In genomic region chr6:83065511-83066192, GRCh38 we compare ENCODE assay signal across 8 cellular contexts.
A peak's percentile ranks its signal among the peaks of the same experiment; 100 is the strongest.
DNase-seq lines count a peak whose midpoint lies in the region; ATAC-seq and TF ChIP-seq lines count a peak whose summit lies in the region.

TSS of gene UBE3D (minus strand) at chr6:83065841. CDS start at chr6:83065718, 123 bp downstream.

- DNase-seq in NCI-H1417 (lab: John Stamatoyannopoulos, UW), result peak; percentile 82 to 92 (median 89)
- no peak for DNase-seq in NCI-H1417 treated with DMSO at 0.1 percent for 48 hours (lab: John Stamatoyannopoulos, UW)
- DNase-seq in NCI-H146 (lab: John Stamatoyannopoulos, UW), result peak; percentile 87
- peak; percentile 97 for DNase-seq in T-helper 9 cell
- peak; percentile 74 for DNase-seq in astrocyte of the spinal cord (ENCODE audit: low read depth, low spot score)
- DNase-seq in iPS DF 6.9 (ENCODE audit: low read depth, low spot score), result peak; percentile 61
- DNase-seq in skeletal muscle cell (ENCODE audit: low read depth), result peak; percentile 39

- WGBS in iPS DF 6.9 (ENCODE audit: insufficient coverage, insufficient read length), result no CpG with 5 or more reads among the region's 48 CpGs

- peak; percentile 87 for TF ChIP-seq CTCF in astrocyte of the spinal cord (IDR thresholded peaks at IDR 0.05; ENCODE audit: low read depth, low read length)

- no peak within 1 kb of the TSS for H3K27ac ChIP-seq in iPS DF 6.9 (ENCODE audit: low read length)

- H3K4me1 ChIP-seq in iPS DF 6.9 (ENCODE audit: control insufficient read depth, insufficient read depth, low read length), result no peaks in the 10 kb centered on the region

- H3K27me3 ChIP-seq in iPS DF 6.9 (ENCODE audit: control insufficient read depth, insufficient read depth, low read length), result no peaks in the 10 kb centered on the region

- H3K4me3 ChIP-seq in astrocyte of the spinal cord (ENCODE audit: low read depth, low read length) (peak within 1 kb of the TSS; percentile 87), iPS DF 6.9 (ENCODE audit: low read length) (peak within 1 kb of the TSS; percentile 75; the same call in 1 of the 2 replicates), skeletal muscle cell (ENCODE audit: low read depth, low read length) (peak within 1 kb of the TSS; percentile 88)

- peak; percentile 57 for ATAC-seq in HG02763 (IDR thresholded peaks at IDR 0.05; ENCODE audit: unreplicated experiment)

- no peaks in the 10 kb centered on the region for H3K36me3 ChIP-seq in iPS DF 6.9 (ENCODE audit: control insufficient read depth, insufficient read depth, low read length)

- in situ Hi-C loops in astrocyte of the spinal cord (cut with HindIII; ENCODE audit: low sequenced_read_pairs), result no loop called here

- no peaks in the 10 kb centered on the region for H3K9me3 ChIP-seq in iPS DF 6.9 (ENCODE audit: control insufficient read depth, insufficient read depth, low read length)
